ENCODE assay signal across 13 cellular contexts in genomic region chr5:124888622-124889521, GRCh38.
A peak's percentile ranks its signal among the peaks of the same experiment; 100 is the strongest.
DNase-seq lines count a peak whose midpoint lies in the region; ATAC-seq and TF ChIP-seq lines count a peak whose summit lies in the region.
"Had no signal": no experiment of that assay in that cellular context is flagged by ENCODE, and none has a peak within 500 bp of the region (broad histone marks: within the 10 kb centered on the region; RNA-seq: fewer than 3 reads in every experiment).

No MANE protein-coding gene starts in this region.

- H3K4me1 ChIP-seq in OCI-LY3 (ENCODE audit: low read length) (peaks cover 17% of the 10 kb centered on the region), endodermal cell (ENCODE audit: control insufficient read depth, insufficient read depth, low read length) (peaks cover 13% of the 10 kb centered on the region), uterus (no peaks in the 10 kb centered on the region), HAP-1 (peaks cover 9% of the 10 kb centered on the region)

- no peak for TF ChIP-seq POLR2A in uterus (IDR thresholded peaks at IDR 0.05)

- intact Hi-C loops in uterus (cut with DNase I; ENCODE audit: low total_unique reads): no loop called here

- H3K4me2 ChIP-seq in OCI-LY3 (ENCODE audit: low read length): peak overlapping the region; percentile 79

- H3K27ac ChIP-seq in OCI-LY3 (ENCODE audit: low read length) (no peak overlapping the region), endodermal cell (ENCODE audit: low read depth, low read length) (no peak overlapping the region), uterus (peak overlapping the region; percentile 1 to 19)
- H3K27ac ChIP-seq: sigmoid colon had no signal

- TF ChIP-seq CTCF in OCI-LY3 (IDR thresholded peaks at IDR 0.05; ENCODE audit: low read depth, low read length) (no peak), endodermal cell (conservative IDR thresholded peaks at IDR 0.05) (no peak), nephron progenitor cell (IDR thresholded peaks at IDR 0.05) (no peak), uterus (IDR thresholded peaks at IDR 0.05) (no peak)

- H3K27ac Mint-ChIP-seq in endodermal cell: peak overlapping the region; percentile 60
- H3K27ac Mint-ChIP-seq in nephron progenitor cell: peak overlapping the region; percentile 85
- H3K27ac Mint-ChIP-seq: activated CD4-positive, alpha-beta T cell treated with anti-CD3 and anti-CD28 coated beads, Interleukin-2, amount 10 ng/mL, durations not matched to agents 7 days and 5 days had no signal

- 56 to 62% methylated on average over 5 to 6 of the region's 6 CpGs for WGBS in endodermal cell (ENCODE audit: insufficient coverage in 1 of 2, insufficient read length in 1 of 2), 2 experiments

- H3K79me2 ChIP-seq in OCI-LY3 (ENCODE audit: low read length): no peaks in the 10 kb centered on the region

- H3K27me3 ChIP-seq in OCI-LY3 (ENCODE audit: low read depth, low read length) (no peaks in the 10 kb centered on the region), endodermal cell (ENCODE audit: control insufficient read depth, insufficient read depth, low read length, poor library complexity, severe bottlenecking) (no peaks in the 10 kb centered on the region), uterus (no peaks in the 10 kb centered on the region), HAP-1 (ENCODE audit: low read depth) (no peaks in the 10 kb centered on the region)
- H3K27me3 ChIP-seq: sigmoid colon had no signal

- H3K9ac ChIP-seq in OCI-LY3 (ENCODE audit: low read length) (no peak overlapping the region), endodermal cell (ENCODE audit: extremely low read depth, low read length, poor library complexity, severe bottlenecking) (no peak overlapping the region)

- no peak for ATAC-seq in GM18909 (IDR thresholded peaks at IDR 0.05; ENCODE audit: poor library complexity, unreplicated experiment)

- peak overlapping the region; percentile 58; the same call in 1 of the 2 replicates for H3K4me3 ChIP-seq in OCI-LY3 (ENCODE audit: low read length)
- H3K4me3 ChIP-seq in endodermal cell (ENCODE audit: low read length): no peak overlapping the region
- H3K4me3 ChIP-seq in uterus: no peak overlapping the region
- H3K4me3 ChIP-seq in HAP-1: no peak overlapping the region
- H3K4me3 ChIP-seq: sigmoid colon had no signal

- DNase-seq in endodermal cell (no peak), nephron progenitor cell (no peak), uterus (no peak), HAP-1 (ENCODE audit: low spot score in 2 of 2) (no peak), NCI-H1436 treated with DMSO at 0.1 percent for 48 hours (lab: John Stamatoyannopoulos, UW) (no peak)
- DNase-seq: activated CD4-positive, alpha-beta T cell treated with anti-CD3 and anti-CD28 coated beads, Interleukin-2, amount 10 ng/mL, durations not matched to agents 7 days and 5 days; MM.1S; NCI-H345; sigmoid colon; stimulated activated naive CD4-positive, alpha-beta T cell; T-helper 2 cell had no signal

- H3K36me3 ChIP-seq in OCI-LY3 (replicated peaks; ENCODE audit: low read depth, low read length) (no peaks in the 10 kb centered on the region), endodermal cell (ENCODE audit: control insufficient read depth, insufficient read depth, low read length) (no peaks in the 10 kb centered on the region), uterus (no peaks in the 10 kb centered on the region), HAP-1 (replicated peaks) (no peaks in the 10 kb centered on the region)
- H3K36me3 ChIP-seq: sigmoid colon had no signal

- H3K9me3 Mint-ChIP-seq in endodermal cell (peaks cover 15% of the 10 kb centered on the region), nephron progenitor cell (peaks cover 9% of the 10 kb centered on the region)

- H3K4me1 Mint-ChIP-seq in endodermal cell (peaks cover 32% of the 10 kb centered on the region), nephron progenitor cell (peaks cover 49% of the 10 kb centered on the region)
- H3K4me1 Mint-ChIP-seq: activated CD4-positive, alpha-beta T cell treated with anti-CD3 and anti-CD28 coated beads, Interleukin-2, amount 10 ng/mL, durations not matched to agents 7 days and 5 days had no signal

- no peaks in the 10 kb centered on the region for H3K27me3 Mint-ChIP-seq in endodermal cell (ENCODE audit: insufficient read depth)
- H3K27me3 Mint-ChIP-seq in nephron progenitor cell (ENCODE audit: low read depth, poor library complexity): no peaks in the 10 kb centered on the region
- H3K27me3 Mint-ChIP-seq: activated CD4-positive, alpha-beta T cell treated with anti-CD3 and anti-CD28 coated beads, Interleukin-2, amount 10 ng/mL, durations not matched to agents 7 days and 5 days had no signal

- in situ Hi-C loops in HAP-1 (cut with MboI; ENCODE audit: low sequenced_read_pairs): no loop called here

- H3K4me3 Mint-ChIP-seq in endodermal cell: no peak overlapping the region
- H3K4me3 Mint-ChIP-seq in nephron progenitor cell: peak overlapping the region; percentile 70
- H3K4me3 Mint-ChIP-seq: activated CD4-positive, alpha-beta T cell treated with anti-CD3 and anti-CD28 coated beads, Interleukin-2, amount 10 ng/mL, durations not matched to agents 7 days and 5 days had no signal

- H3K9me3 ChIP-seq in OCI-LY3 (ENCODE audit: insufficient read depth, low read length): no peaks in the 10 kb centered on the region
- peaks cover 18% of the 10 kb centered on the region for H3K9me3 ChIP-seq in endodermal cell (ENCODE audit: control insufficient read depth, low read length)
- no peaks in the 10 kb centered on the region for H3K9me3 ChIP-seq in uterus
- no peaks in the 10 kb centered on the region for H3K9me3 ChIP-seq in HAP-1
- H3K9me3 ChIP-seq: sigmoid colon had no signal

- no peaks in the 10 kb centered on the region for H4K20me1 ChIP-seq in OCI-LY3 (ENCODE audit: insufficient read depth, low read length)

- H2AFZ ChIP-seq in OCI-LY3 (ENCODE audit: low read depth, low read length): peak overlapping the region; percentile 73

- peaks cover 10% of the 10 kb centered on the region for H3K36me3 Mint-ChIP-seq in endodermal cell (ENCODE audit: low read depth)
- H3K36me3 Mint-ChIP-seq in nephron progenitor cell (ENCODE audit: low read depth): no peaks in the 10 kb centered on the region

Comparison
In these comparisons a context has a peak if more than half of its experiments do, and no peak if none do; other contexts are left out.
1. H3K27ac ChIP-seq: peak in uterus (2 of 2); none in OCI-LY3 (single experiment) and endodermal cell (single experiment).